Comparison of ENCODE assay signal across 19 cellular contexts in genomic region chr22:20089977-20090729, GRCh38. TPM values are rescaled to one million over a fixed set of nuclear protein-coding genes. Genes with fewer than 3 reads are reported as not detected.
A peak's percentile ranks its signal among the peaks of the same experiment; 100 is the strongest.
DNase-seq lines count a peak whose midpoint lies in the region; ATAC-seq, FAIRE-seq and TF ChIP-seq lines count a peak whose summit lies in the region.
"Had no signal": no experiment of that assay in that cellular context is flagged by ENCODE, and none has a peak within 500 bp of the region (broad histone marks: within the 10 kb centered on the region; RNA-seq: fewer than 3 reads in every experiment).

No MANE protein-coding gene starts in this region.

- no peak for TF ChIP-seq EP300 in SK-N-SH (IDR thresholded peaks at IDR 0.05; ENCODE audit: borderline replicate concordance in 1 of 2, low read depth in 1 of 2, low read length in 1 of 2)

- no peak for TF ChIP-seq CTCF in astrocyte (IDR thresholded peaks at IDR 0.05; ENCODE audit: insufficient read depth, low read depth, low read length)
- TF ChIP-seq CTCF in SK-N-SH (IDR thresholded peaks at IDR 0.05), result no peak

- no peak overlapping the region for H3K4me2 ChIP-seq in astrocyte (ENCODE audit: low read length)
- no peak overlapping the region for H3K4me2 ChIP-seq in SK-N-SH

- H3K36me3 ChIP-seq in astrocyte (ENCODE audit: insufficient read depth, low read length) (peaks cover 76% of the 10 kb centered on the region), SK-N-SH (replicated peaks in 1 of 2; ENCODE audit: control insufficient read depth in 1 of 2, insufficient read depth in 2 of 2, low read length in 1 of 2) (peaks cover 76 to 89% of the 10 kb centered on the region in 2 experiments)

- 92% methylated on average over 8 of the region's 11 CpGs for whole genome bisulfite sequencing in SK-N-SH (ENCODE audit: low lambda C conversion rate)

- H3K9ac ChIP-seq in astrocyte (ENCODE audit: low read length) (no peak overlapping the region), SK-N-SH (no peak overlapping the region)

- no peaks in the 10 kb centered on the region for H3K4me1 Mint-ChIP-seq in astrocyte (ENCODE audit: low read depth, unreplicated experiment)
- H3K4me1 Mint-ChIP-seq: B cell had no signal

- peak overlapping the region; percentile 22 for H3K27ac ChIP-seq in astrocyte (ENCODE audit: low read depth, low read length)
- no peak overlapping the region for H3K27ac ChIP-seq in SK-N-SH (ENCODE audit: low read depth in 2 of 2, low read length in 1 of 2)
- H3K27ac ChIP-seq: SJCRH30 had no signal

- no peak overlapping the region for H3K27ac Mint-ChIP-seq in astrocyte (ENCODE audit: unreplicated experiment)
- H3K27ac Mint-ChIP-seq: B cell, H9 had no signal

- H2AFZ ChIP-seq in astrocyte (ENCODE audit: low read depth, low read length), result no peak overlapping the region
- H2AFZ ChIP-seq in SK-N-SH (ENCODE audit: low read depth), result no peak overlapping the region

- no peak overlapping the region for H3K4me3 Mint-ChIP-seq in astrocyte (ENCODE audit: unreplicated experiment)
- H3K4me3 Mint-ChIP-seq: B cell, H9 had no signal

- FAIRE-seq in astrocyte (lab: Jason Lieb, UNC), result no peak
- FAIRE-seq: colon, HepG2 had no signal

- H3K79me2 ChIP-seq in astrocyte (ENCODE audit: insufficient read depth, low read length) (peaks cover 93% of the 10 kb centered on the region), SK-N-SH (ENCODE audit: insufficient read depth) (peaks cover 68% of the 10 kb centered on the region)

- H3K4me3 ChIP-seq in astrocyte (ENCODE audit: insufficient read depth, low read depth, low read length) (no peak overlapping the region), SK-N-SH (ENCODE audit: low read depth in 2 of 2, low read length in 1 of 2) (no peak overlapping the region)
- H3K4me3 ChIP-seq: SJCRH30 had no signal

- no peaks in the 10 kb centered on the region for H3K27me3 Mint-ChIP-seq in astrocyte (ENCODE audit: low read depth, unreplicated experiment)
- H3K27me3 Mint-ChIP-seq: B cell had no signal

- peaks cover 49% of the 10 kb centered on the region for H3K36me3 Mint-ChIP-seq in astrocyte (ENCODE audit: low read depth, unreplicated experiment)

- CTCF ChIA-PET in SK-N-SH (lab: Yijun Ruan, JAX), result interaction anchor here (1.5 to 1.7 kb wide), 2 partner anchors 127 to 359 kb away, joined by 4 read pairs; no protein-coding TSS in a partner anchor

- H3K27me3 ChIP-seq in astrocyte (ENCODE audit: insufficient read depth, low read length) (no peaks in the 10 kb centered on the region), SK-N-SH (ENCODE audit: insufficient read depth) (no peaks in the 10 kb centered on the region)
- H3K27me3 ChIP-seq: SJCRH30 had no signal

- H3K9me3 ChIP-seq in astrocyte (ENCODE audit: insufficient read depth, low read depth, low read length) (no peaks in the 10 kb centered on the region), SK-N-SH (no peaks in the 10 kb centered on the region)
- H3K9me3 ChIP-seq: SJCRH30 had no signal

- H3K9me3 Mint-ChIP-seq in astrocyte (ENCODE audit: unreplicated experiment), result no peaks in the 10 kb centered on the region
- H3K9me3 Mint-ChIP-seq: activated naive CD4-positive, alpha-beta T cell treated with anti-CD3 and anti-CD28 coated beads, Interleukin-2, amount 50 U/mL, for 72 hours; H9 had no signal

- POLR2A ChIA-PET in SK-N-SH (lab: Yijun Ruan, JAX), result interaction anchor here (0.6 kb wide), 1 partner anchor 23 kb away, joined by 3 read pairs; no protein-coding TSS in a partner anchor

- H4K20me1 ChIP-seq in astrocyte (ENCODE audit: insufficient read depth, low read length) (peaks cover 89% of the 10 kb centered on the region), SK-N-SH (ENCODE audit: insufficient read depth) (peaks cover 35% of the 10 kb centered on the region)

- no peak for ATAC-seq in GM21528 (IDR thresholded peaks at IDR 0.05; ENCODE audit: low FRiP score, unreplicated experiment)
- ATAC-seq: activated naive CD4-positive, alpha-beta T cell treated with anti-CD3 and anti-CD28 coated beads, Interleukin-2, amount 50 U/mL, for 72 hours; HepG2; left lobe of liver had no signal

- H3K9me2 ChIP-seq in SK-N-SH, result no peaks in the 10 kb centered on the region

- H3K4me1 ChIP-seq in astrocyte (ENCODE audit: insufficient read depth, low read length) (no peaks in the 10 kb centered on the region), SK-N-SH (ENCODE audit: control insufficient read depth in 1 of 2, insufficient read depth in 2 of 2, low read depth in 1 of 2, low read length in 1 of 2) (peaks cover 0 to under 1% of the 10 kb centered on the region in 2 experiments; a peak in 1 of 4 replicates)
- H3K4me1 ChIP-seq: SJCRH30 had no signal

- no peak for TF ChIP-seq RAD21 in SK-N-SH (IDR thresholded peaks at IDR 0.05; ENCODE audit: low read length)

- DNase-seq in AG08396 (ENCODE audit: low spot score) (peak; percentile 70), EL (peak; percentile 48), astrocyte (ENCODE audit: low read depth) (no peak), iris pigment epithelial cell (ENCODE audit: low read depth) (peak; percentile 69), SK-N-SH (no peak), NCI-H345 treated with DMSO at 0.1 percent for 48 hours (lab: John Stamatoyannopoulos, UW; ENCODE audit: unreplicated experiment) (no peak), NCI-H510A treated with DMSO at 0.1 percent for 48 hours (lab: John Stamatoyannopoulos, UW) (no peak)
- DNase-seq: activated T-cell treated with anti-CD3 and anti-CD28 coated beads for 4 hours, H9, hypothalamus, NCI-H1930, NCI-H510A, SJCRH30 had no signal

- peaks cover 2% of the 10 kb centered on the region for H3F3A ChIP-seq in SK-N-SH (replicated peaks; ENCODE audit: insufficient read depth)

TF ChIP-seq in SK-N-SH, 30 proteins besides CTCF, POLR2A, EP300 and RAD21 (continues in another document):
- TF ChIP-seq SIN3A (IDR thresholded peaks at IDR 0.05; ENCODE audit: borderline replicate concordance, low read depth, low read length), result no peak
- TF ChIP-seq ZBTB33 (IDR thresholded peaks at IDR 0.05; ENCODE audit: borderline replicate concordance, low read depth), result no peak
- TF ChIP-seq USF1 (IDR thresholded peaks at IDR 0.05; ENCODE audit: borderline replicate concordance, low read depth), result no peak
- TF ChIP-seq EZH2phosphoT487 (IDR thresholded peaks at IDR 0.05; ENCODE audit: borderline replicate concordance, low read depth), result no peak
- TF ChIP-seq PBX3 (IDR thresholded peaks at IDR 0.05), result no peak
- TF ChIP-seq FOXJ3 (CRISPR knock-in tag; IDR thresholded peaks at IDR 0.05), result no peak
- no peak for TF ChIP-seq GABPA (IDR thresholded peaks at IDR 0.05; ENCODE audit: low read depth)
- TF ChIP-seq RFX5 (IDR thresholded peaks at IDR 0.05; ENCODE audit: low read length), result no peak
- no peak for TF ChIP-seq JUND (IDR thresholded peaks at IDR 0.05)
- no peak for TF ChIP-seq GATA2 (CRISPR knock-in tag; IDR thresholded peaks at IDR 0.05)

RNA-seq across cellular contexts. Expression of gene DGCR8, which starts 10.1 kb away (rescaled TPM):
- 28.1 and 29.0 TPM in 2 replicates for total RNA-seq in astrocyte
- polyA plus RNA-seq in SK-N-SH (2012; rRNA removed), result 23.9 and 26.5 TPM in 2 replicates
- polyA plus RNA-seq in SK-N-SH (2012; cell fraction: cytosol; rRNA removed), result 15.0 and 15.8 TPM in 2 replicates
- polyA plus RNA-seq in SK-N-SH (2012; cell fraction: nucleus; rRNA removed), result 107 and 117 TPM in 2 replicates

RNA-seq across cellular contexts. Expression of gene RANBP1, which starts 25.8 kb away (rescaled TPM):
- total RNA-seq in astrocyte, result 149 and 164 TPM in 2 replicates
- 288 and 502 TPM in 2 replicates for polyA plus RNA-seq in SK-N-SH (2012; rRNA removed)
- 421 and 483 TPM in 2 replicates for polyA plus RNA-seq in SK-N-SH (2012; cell fraction: cytosol; rRNA removed)
- 259 and 349 TPM in 2 replicates for polyA plus RNA-seq in SK-N-SH (2012; cell fraction: nucleus; rRNA removed)

RNA-seq across cellular contexts. Expression of gene TRMT2A, which starts 26.9 kb away (rescaled TPM):
- total RNA-seq in astrocyte, result 32.9 and 35.1 TPM in 2 replicates
- 54.6 and 73.1 TPM in 2 replicates for polyA plus RNA-seq in SK-N-SH (2012; rRNA removed)
- 7.9 and 12.8 TPM in 2 replicates for polyA plus RNA-seq in SK-N-SH (2012; cell fraction: cytosol; rRNA removed)
- 409 and 434 TPM in 2 replicates for polyA plus RNA-seq in SK-N-SH (2012; cell fraction: nucleus; rRNA removed)

RNA-seq across cellular contexts. Expression of gene ZDHHC8, which starts 41.5 kb away (rescaled TPM):
- 88.3 and 93.7 TPM in 2 replicates for total RNA-seq in astrocyte
- polyA plus RNA-seq in SK-N-SH (2012; rRNA removed), result 36.5 and 65.3 TPM in 2 replicates
- 21.9 and 35.0 TPM in 2 replicates for polyA plus RNA-seq in SK-N-SH (2012; cell fraction: cytosol; rRNA removed)
- 436 and 508 TPM in 2 replicates for polyA plus RNA-seq in SK-N-SH (2012; cell fraction: nucleus; rRNA removed)

Comparison
In these comparisons a context has a peak if more than half of its experiments do, and no peak if none do; other contexts are left out.
1. DNase-seq: peak in AG08396 (single experiment), EL (single experiment) and iris pigment epithelial cell (single experiment); none in astrocyte (single experiment), SK-N-SH (single experiment), NCI-H345 treated with DMSO at 0.1 percent for 48 hours (single experiment) and NCI-H510A treated with DMSO at 0.1 percent for 48 hours (single experiment).